21 cellular contexts compared by ENCODE assay signal in genomic region chrX:112857478-112857878, GRCh38. TPM values are rescaled to one million over a fixed set of nuclear protein-coding genes. Genes with fewer than 3 reads are reported as not detected.
A peak's percentile ranks its signal among the peaks of the same experiment; 100 is the strongest.
DNase-seq lines count a peak whose midpoint lies in the region; ATAC-seq and TF ChIP-seq lines count a peak whose summit lies in the region.
"Had no signal": no experiment of that assay in that cellular context is flagged by ENCODE, and none has a peak within 500 bp of the region (broad histone marks: within the 10 kb centered on the region; RNA-seq: fewer than 3 reads in every experiment).

No MANE protein-coding gene starts in this region.

- no peaks in the 10 kb centered on the region for H3K79me2 ChIP-seq in OCI-LY3 (ENCODE audit: low read length)

- ATAC-seq in GM18907 (IDR thresholded peaks at IDR 0.05; ENCODE audit: unreplicated experiment): peak; percentile 76
- ATAC-seq in GM21576 (IDR thresholded peaks at IDR 0.05; ENCODE audit: unreplicated experiment): peak; percentile 95
- ATAC-seq: activated CD4-positive, alpha-beta T cell treated with anti-CD3 and anti-CD28 coated beads for 36 hours; esophagus mucosa; gastroesophageal sphincter had no signal

- no peaks in the 10 kb centered on the region for H3K9me3 Mint-ChIP-seq in Caco-2 (ENCODE audit: unreplicated experiment)
- H3K9me3 Mint-ChIP-seq in glutamatergic neuron (ENCODE audit: unreplicated experiment): peaks cover 1% of the 10 kb centered on the region
- H3K9me3 Mint-ChIP-seq in CD8-positive, alpha-beta memory T cell: no peaks in the 10 kb centered on the region

- H3K4me3 Mint-ChIP-seq in Caco-2 (ENCODE audit: unreplicated experiment) (no peak overlapping the region), glutamatergic neuron (ENCODE audit: unreplicated experiment) (no peak overlapping the region)
- H3K4me3 Mint-ChIP-seq in CD8-positive, alpha-beta memory T cell: no peak overlapping the region
- H3K4me3 Mint-ChIP-seq: activated CD4-positive, alpha-beta T cell treated with anti-CD3 and anti-CD28 coated beads for 36 hours had no signal

- BruUV-seq in Caco-2 (replicated peaks; lab: Mats Ljungman, UMichigan): no TSS peak

- H3K36me3 Mint-ChIP-seq in Caco-2 (ENCODE audit: insufficient read depth, unreplicated experiment) (no peaks in the 10 kb centered on the region), glutamatergic neuron (ENCODE audit: unreplicated experiment) (no peaks in the 10 kb centered on the region)
- peaks cover 0 to 1% (median 0%) of the 10 kb centered on the region in 3 donors for H3K36me3 Mint-ChIP-seq in CD8-positive, alpha-beta memory T cell

- DNase-seq in Caco-2 (no peak), glutamatergic neuron (no peak), T1000 (lab: John Stamatoyannopoulos, UW) (no peak)
- no peak for DNase-seq in activated effector memory CD4-positive, alpha-beta T cell treated with anti-CD3 and anti-CD28 coated beads, Interleukin-2, amount 50 U/mL, for 16 hours
- DNase-seq in CD8-positive, alpha-beta memory T cell: no peak
- DNase-seq: activated CD4-positive, alpha-beta T cell treated with anti-CD3 and anti-CD28 coated beads for 36 hours; activated gamma-delta T cell; DMS 273 treated with DMSO at 0.1 percent for 48 hours; effector memory CD4-positive, alpha-beta T cell; IMR-90; mammary epithelial cell; NCI-H1105; NCI-H510A treated with DMSO at 0.1 percent for 48 hours; stimulated activated CD4-positive, alpha-beta T cell treated with anti-CD3 and anti-CD28 coated beads, Interleukin-1b, Interleukin-23, amount 100 ng/mL, for 48 hours; stimulated activated naive CD4-positive, alpha-beta T cell; thyroid gland had no signal

- peak overlapping the region; percentile 64; the same call in 1 of the 2 replicates for H3K9ac ChIP-seq in OCI-LY3 (ENCODE audit: low read length)

- H3K4me1 Mint-ChIP-seq in Caco-2 (ENCODE audit: low read depth, unreplicated experiment): peaks cover 29% of the 10 kb centered on the region
- H3K4me1 Mint-ChIP-seq in glutamatergic neuron (ENCODE audit: low read depth, unreplicated experiment): peaks cover 17% of the 10 kb centered on the region
- no peaks in the 10 kb centered on the region for H3K4me1 Mint-ChIP-seq in CD8-positive, alpha-beta memory T cell
- H3K4me1 Mint-ChIP-seq: activated CD4-positive, alpha-beta T cell treated with anti-CD3 and anti-CD28 coated beads for 36 hours had no signal

- peak overlapping the region; percentile 94 for H3K27ac ChIP-seq in OCI-LY3 (ENCODE audit: low read length)
- no peak overlapping the region for H3K27ac ChIP-seq in CD8-positive, alpha-beta memory T cell (ENCODE audit: low read depth, low read length)
- H3K27ac ChIP-seq: gastroesophageal sphincter, thyroid gland had no signal

- CTCF ChIA-PET in Caco-2 (lab: Charles Lee): no interaction called here
- CTCF ChIA-PET in CD8-positive, alpha-beta memory T cell (lab: Charles Lee): no interaction called here

- H3K27me3 ChIP-seq in Caco-2 (replicated peaks; ENCODE audit: control insufficient read depth, insufficient read depth, low read length) (no peaks in the 10 kb centered on the region), OCI-LY3 (ENCODE audit: low read depth, low read length) (no peaks in the 10 kb centered on the region)
- H3K27me3 ChIP-seq in CD8-positive, alpha-beta memory T cell (ENCODE audit: insufficient read depth, low read length, poor library complexity, severe bottlenecking): no peaks in the 10 kb centered on the region
- H3K27me3 ChIP-seq: gastroesophageal sphincter, thyroid gland had no signal

- POLR2A ChIA-PET in Caco-2 (lab: Charles Lee): no interaction called here
- POLR2A ChIA-PET in CD8-positive, alpha-beta memory T cell (lab: Charles Lee): no interaction called here

- intact Hi-C loops in Caco-2 (cut with micrococcal nuclease; ENCODE audit: unreplicated experiment): no loop called here

- H3K4me2 ChIP-seq in OCI-LY3 (ENCODE audit: low read length): peak overlapping the region; percentile 87

- no peaks in the 10 kb centered on the region for H3K27me3 Mint-ChIP-seq in Caco-2 (ENCODE audit: insufficient read depth, unreplicated experiment)
- no peaks in the 10 kb centered on the region for H3K27me3 Mint-ChIP-seq in glutamatergic neuron (ENCODE audit: unreplicated experiment)
- H3K27me3 Mint-ChIP-seq in CD8-positive, alpha-beta memory T cell: peaks cover 0 to 7% of the 10 kb centered on the region in 2 donors
- H3K27me3 Mint-ChIP-seq: activated CD4-positive, alpha-beta T cell treated with anti-CD3 and anti-CD28 coated beads for 36 hours had no signal

- H3K4me1 ChIP-seq in Caco-2 (0 out of 2 replicates have a peak, but pooled peaks cover 6% of the 10 kb centered on the region), OCI-LY3 (ENCODE audit: low read length) (peaks cover 65% of the 10 kb centered on the region)
- no peaks in the 10 kb centered on the region for H3K4me1 ChIP-seq in CD8-positive, alpha-beta memory T cell (ENCODE audit: insufficient read depth, low read length)
- H3K4me1 ChIP-seq: gastroesophageal sphincter, thyroid gland had no signal

- no peak overlapping the region; the same call in 1 of the 2 replicates for H2AFZ ChIP-seq in OCI-LY3 (ENCODE audit: low read depth, low read length)

- H3K36me3 ChIP-seq in Caco-2 (ENCODE audit: control insufficient read depth, insufficient read depth, low read length) (no peaks in the 10 kb centered on the region), OCI-LY3 (replicated peaks; ENCODE audit: low read depth, low read length) (no peaks in the 10 kb centered on the region)
- H3K36me3 ChIP-seq in CD8-positive, alpha-beta memory T cell (ENCODE audit: insufficient read depth, low read length): no peaks in the 10 kb centered on the region
- H3K36me3 ChIP-seq: gastroesophageal sphincter, thyroid gland had no signal

- H3K4me3 ChIP-seq in Caco-2 (ENCODE audit: low read depth, low read length): no peak overlapping the region
- peak overlapping the region; percentile 56 for H3K4me3 ChIP-seq in OCI-LY3 (ENCODE audit: low read length)
- no peak overlapping the region for H3K4me3 ChIP-seq in CD8-positive, alpha-beta memory T cell (ENCODE audit: low read length)
- H3K4me3 ChIP-seq: gastroesophageal sphincter, thyroid gland had no signal

- H4K20me1 ChIP-seq in OCI-LY3 (ENCODE audit: insufficient read depth, low read length): no peaks in the 10 kb centered on the region

- H3K27ac Mint-ChIP-seq in Caco-2 (ENCODE audit: unreplicated experiment) (peak overlapping the region; percentile 15), glutamatergic neuron (ENCODE audit: unreplicated experiment) (no peak overlapping the region)
- no peak overlapping the region for H3K27ac Mint-ChIP-seq in CD8-positive, alpha-beta memory T cell
- H3K27ac Mint-ChIP-seq: activated CD4-positive, alpha-beta T cell treated with anti-CD3 and anti-CD28 coated beads for 36 hours had no signal

- TF ChIP-seq CTCF in Caco-2 (IDR thresholded peaks at IDR 0.05; ENCODE audit: insufficient read depth in 1 of 2, low read depth in 1 of 2, low read length in 1 of 2, severe bottlenecking in 1 of 2, unreplicated experiment in 1 of 2) (no peak), OCI-LY3 (IDR thresholded peaks at IDR 0.05; ENCODE audit: low read depth, low read length) (no peak), glutamatergic neuron (IDR thresholded peaks at IDR 0.05; ENCODE audit: partially characterized antibody, unreplicated experiment) (no peak)

- no peaks in the 10 kb centered on the region for H3K9me3 ChIP-seq in Caco-2
- H3K9me3 ChIP-seq in OCI-LY3 (ENCODE audit: insufficient read depth, low read length): no peaks in the 10 kb centered on the region
- H3K9me3 ChIP-seq in CD8-positive, alpha-beta memory T cell (ENCODE audit: low read length): no peaks in the 10 kb centered on the region
- H3K9me3 ChIP-seq: gastroesophageal sphincter, thyroid gland had no signal

RNA-seq across cellular contexts. Expression of gene AMOT, which starts 16.8 kb away (rescaled TPM):
- total RNA-seq in Caco-2 (2022): 55.7 and 66.3 TPM in 2 replicates
- total RNA-seq in glutamatergic neuron (ENCODE audit: unreplicated experiment): 88.3 TPM
- total RNA-seq in CD8-positive, alpha-beta memory T cell: 1 to 10 TPM; 1.4 to 1.5 TPM
- 3.2 TPM for polyA plus RNA-seq in CD8-positive, alpha-beta memory T cell

Comparison
In these comparisons a context has a peak if more than half of its experiments do, and no peak if none do; other contexts are left out.
1. RNA of gene AMOT, which starts 16.8 kb away (total RNA-seq): 88.3 TPM in glutamatergic neuron (single experiment) and 55.7 to 66.3 TPM in Caco-2; 1.4 to 1.5 TPM in CD8-positive, alpha-beta memory T cell; every median in the first group is over 10 times any median in the second.